ENCODE assay signal across 3 cellular contexts in genomic region chr10:101166430-101166829, GRCh38. TPM values are rescaled to one million over a fixed set of nuclear protein-coding genes. Genes with fewer than 3 reads are reported as not detected.
"Had no signal": no experiment of that assay in that cellular context is flagged by ENCODE, and none has a peak within 500 bp of the region (broad histone marks: within the 10 kb centered on the region; RNA-seq: fewer than 3 reads in every experiment).

No MANE protein-coding gene starts in this region.

- H3K4me3 ChIP-seq: GM12878 had no signal

- ATAC-seq: GM12878 had no signal

- DNase-seq: GDM1, GF-D8 had no signal

RNA-seq across cellular contexts. Expression of gene TLX1, which starts 35.3 kb away (rescaled TPM):
- total RNA-seq: GM12878 had no signal
- polyA plus RNA-seq: GM12878 had no signal
